In the genomic region with DNA sequence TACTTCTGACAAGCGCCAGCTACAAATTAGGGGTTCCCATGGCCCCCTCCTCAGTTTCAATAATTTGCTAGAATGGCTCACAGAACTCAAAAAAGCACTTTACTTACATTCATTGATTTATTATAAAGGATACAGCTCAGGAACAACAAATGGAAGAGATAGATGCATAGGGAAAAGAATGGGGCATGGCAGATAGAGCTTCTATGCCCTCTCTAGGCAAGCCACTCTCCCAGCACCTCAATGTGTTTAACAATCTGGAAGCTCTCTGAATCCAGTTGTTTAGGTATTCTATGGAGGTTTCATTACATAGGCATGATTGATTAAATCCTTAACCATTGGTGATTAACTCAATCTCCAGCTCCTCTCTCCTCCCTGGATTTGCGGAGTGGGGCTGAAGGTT, we compare ENCODE assay signal across 19 cellular contexts.
A peak's percentile ranks its signal among the peaks of the same experiment; 100 is the strongest.
DNase-seq lines count a peak whose midpoint lies in the region; ATAC-seq and TF ChIP-seq lines count a peak whose summit lies in the region.
"Had no signal": no experiment of that assay in that cellular context is flagged by ENCODE, and none has a peak within 500 bp of the region (broad histone marks: within the 10 kb centered on the region; RNA-seq: fewer than 3 reads in every experiment).

No MANE protein-coding gene starts in this region.

- H3K4me1 ChIP-seq in heart right ventricle (no peaks in the 10 kb centered on the region), heart left ventricle (no peaks in the 10 kb centered on the region), smooth muscle cell (ENCODE audit: low read depth) (no peaks in the 10 kb centered on the region)

- 86 to 97% methylated on average over 2 of the region's 2 CpGs for WGBS in heart right ventricle, 2 donors
- WGBS in heart left ventricle, 4 donors: 73 to 97% (median 89%) methylated on average over 2 of the region's 2 CpGs
- WGBS in smooth muscle cell (ENCODE audit: low lambda C conversion rate): 92% methylated on average over 2 of the region's 2 CpGs

- H3K36me3 ChIP-seq in heart right ventricle: no peaks in the 10 kb centered on the region
- H3K36me3 ChIP-seq in heart left ventricle: no peaks in the 10 kb centered on the region
- H3K36me3 ChIP-seq in smooth muscle cell (ENCODE audit: low read depth): no peaks in the 10 kb centered on the region
- H3K36me3 ChIP-seq: thoracic aorta had no signal

- no peaks in the 10 kb centered on the region for H3K79me2 ChIP-seq in smooth muscle cell (ENCODE audit: low read depth)

- DNase-seq in heart right ventricle (no peak), heart left ventricle (no peak), fibroblast of mammary gland (ENCODE audit: low read depth) (peak; percentile 6), smooth muscle cell (lab: John Stamatoyannopoulos, UW; ENCODE audit: unreplicated experiment) (no peak)
- DNase-seq in central memory CD4-positive, alpha-beta T cell: no peak
- DNase-seq: activated CD4-positive, alpha-beta T cell treated with anti-CD3 and anti-CD28 coated beads for 48 hours; activated T-cell treated with anti-CD3 and anti-CD28 coated beads for 4 hours; H7; left ventricle myocardium superior; naive thymus-derived CD4-positive, alpha-beta T cell; NCI-H2029 treated with DMSO at 0.1 percent for 48 hours; NCI-H82; Right ventricle myocardium superior; stimulated activated CD8-positive, alpha-beta memory T cell treated with anti-CD3 and anti-CD28 coated beads, Interleukin-4, amount 100 ng/mL, for 48 hours had no signal

- H3K9ac ChIP-seq in smooth muscle cell (ENCODE audit: low read depth): no peak overlapping the region

- no peak for ATAC-seq in heart right ventricle
- no peak for ATAC-seq in heart left ventricle
- ATAC-seq in GM19452 (IDR thresholded peaks at IDR 0.05; ENCODE audit: unreplicated experiment): no peak
- no peak for ATAC-seq in HG02884 (IDR thresholded peaks at IDR 0.05; ENCODE audit: unreplicated experiment)
- ATAC-seq: left ventricle myocardium superior; naive thymus-derived CD4-positive, alpha-beta T cell had no signal

- H3K27me3 ChIP-seq in heart right ventricle (peaks cover 0 to 3% (median 0%) of the 10 kb centered on the region in 7 donors), heart left ventricle (no peaks in the 10 kb centered on the region), smooth muscle cell (ENCODE audit: low read depth) (no peaks in the 10 kb centered on the region)

- H2AFZ ChIP-seq in smooth muscle cell (ENCODE audit: low read depth): peak overlapping the region; percentile 1

- H3K4me3 ChIP-seq in heart right ventricle (no peak overlapping the region), heart left ventricle (no peak overlapping the region), fibroblast of mammary gland (ENCODE audit: control insufficient read depth, low read depth, low read length) (no peak overlapping the region), smooth muscle cell (no peak overlapping the region)
- H3K4me3 ChIP-seq: thoracic aorta had no signal

- no peaks in the 10 kb centered on the region for H3F3A ChIP-seq in smooth muscle cell (ENCODE audit: low read depth)

- no peak overlapping the region for H3K27ac ChIP-seq in heart right ventricle
- no peak overlapping the region for H3K27ac ChIP-seq in heart left ventricle
- H3K27ac ChIP-seq in VCaP: no peak overlapping the region
- H3K27ac ChIP-seq in smooth muscle cell (ENCODE audit: low read depth): no peak overlapping the region
- H3K27ac ChIP-seq: epithelial cell of prostate, thoracic aorta had no signal

- intact Hi-C loops in heart right ventricle (cut with DNase I) (no loop called here), heart left ventricle (cut with DNase I) (no loop called here)

- H3K9me3 ChIP-seq in heart right ventricle: no peaks in the 10 kb centered on the region
- H3K9me3 ChIP-seq in heart left ventricle: no peaks in the 10 kb centered on the region
- H3K9me3 ChIP-seq in smooth muscle cell (replicated peaks; ENCODE audit: low read depth): no peaks in the 10 kb centered on the region
- H3K9me3 ChIP-seq: thoracic aorta had no signal

- TF ChIP-seq POLR2A in heart left ventricle (IDR thresholded peaks at IDR 0.05): no peak

- H3K4me2 ChIP-seq in smooth muscle cell: no peak overlapping the region

- no peaks in the 10 kb centered on the region for H4K20me1 ChIP-seq in smooth muscle cell (ENCODE audit: low read depth)

- TF ChIP-seq CTCF in heart right ventricle (IDR thresholded peaks at IDR 0.05) (peak in 5 of 9 donors; percentile 6 to 37 (median 18)), heart left ventricle (IDR thresholded peaks at IDR 0.05) (peak in 3 of 12 donors; percentile 25 to 28 (median 25)), VCaP (conservative IDR thresholded peaks at IDR 0.05) (peak; percentile 73), fibroblast of mammary gland (conservative IDR thresholded peaks at IDR 0.05; ENCODE audit: control insufficient read depth, insufficient read depth, low read depth, low read length) (no peak), smooth muscle cell (IDR thresholded peaks at IDR 0.05; ENCODE audit: borderline replicate concordance, insufficient read depth, poor library complexity, severe bottlenecking) (peak; percentile 22)
